28 cellular contexts compared by ENCODE assay signal in genomic region chr4:31237242-31237641, GRCh38.
"Had no signal": no experiment of that assay in that cellular context is flagged by ENCODE, and none has a peak within 500 bp of the region (broad histone marks: within the 10 kb centered on the region; RNA-seq: fewer than 3 reads in every experiment).

No MANE protein-coding gene starts in this region.

- H3K79me2 ChIP-seq: hepatocyte had no signal

- H3K4me3 ChIP-seq: body of pancreas, esophagus squamous epithelium, hepatocyte, left lung, lung, neural progenitor cell, right lobe of liver, skin epidermis, stomach, suprapubic skin, tibial nerve, uterus had no signal

- H3K4me2 ChIP-seq: hepatocyte, neural progenitor cell had no signal

- H3K9ac ChIP-seq: neural progenitor cell had no signal

- H3K4me1 ChIP-seq: body of pancreas, esophagus squamous epithelium, left lung, right lobe of liver, suprapubic skin, tibial nerve, uterus had no signal

- H3K27ac ChIP-seq: body of pancreas, esophagus squamous epithelium, hepatocyte, neural progenitor cell, right lobe of liver, skin epidermis, stomach, suprapubic skin, tibial nerve, uterus had no signal

- H3K27me3 ChIP-seq: body of pancreas, esophagus squamous epithelium, hepatocyte, left lung, neural progenitor cell, right lobe of liver, stomach, suprapubic skin, tibial nerve, uterus had no signal

- H2AFZ ChIP-seq: hepatocyte, neural progenitor cell had no signal

- DNase-seq: activated B cell treated with CpG ODN at 0.5 μM for 24 hours; activated CD4-positive, alpha-beta T cell treated with anti-CD3 and anti-CD28 coated beads for 36 hours; activated CD4-positive, alpha-beta T cell treated with anti-CD3 and anti-CD28 coated beads, Interleukin-2, amount 50 U/mL, for 4 hours; activated CD8-positive, alpha-beta memory T cell treated with anti-CD3 and anti-CD28 coated beads, Interleukin-2, amount 50 U/mL, for 48 hours; activated naive CD4-positive, alpha-beta T cell treated with Interleukin-2 at 50 U/mL for 16 hours; activated naive CD8-positive, alpha-beta T cell treated with anti-CD3 and anti-CD28 coated beads for 36 hours; activated T-cell treated with anti-CD3 and anti-CD28 coated beads, Interleukin-2, amount 50 U/mL, for 48 hours; amniotic stem cell; body of pancreas; caudate nucleus; esophagus squamous epithelium; foreskin melanocyte; glutamatergic neuron; immature natural killer cell; kidney glomerular epithelial cell; left lung; naive thymus-derived CD8-positive, alpha-beta T cell; posterior cingulate gyrus; right lobe of liver; stimulated activated CD4-positive, alpha-beta T cell treated with anti-CD3 and anti-CD28 coated beads, Interleukin-2, amount 100 ng/mL, for 24 hours; stomach; uterus had no signal

- H3K36me3 ChIP-seq: esophagus squamous epithelium, left lung, neural progenitor cell, right lobe of liver, stomach, suprapubic skin, tibial nerve, uterus had no signal

- H3K9me3 ChIP-seq: right lobe of liver, suprapubic skin, uterus had no signal
